In the genomic region with DNA sequence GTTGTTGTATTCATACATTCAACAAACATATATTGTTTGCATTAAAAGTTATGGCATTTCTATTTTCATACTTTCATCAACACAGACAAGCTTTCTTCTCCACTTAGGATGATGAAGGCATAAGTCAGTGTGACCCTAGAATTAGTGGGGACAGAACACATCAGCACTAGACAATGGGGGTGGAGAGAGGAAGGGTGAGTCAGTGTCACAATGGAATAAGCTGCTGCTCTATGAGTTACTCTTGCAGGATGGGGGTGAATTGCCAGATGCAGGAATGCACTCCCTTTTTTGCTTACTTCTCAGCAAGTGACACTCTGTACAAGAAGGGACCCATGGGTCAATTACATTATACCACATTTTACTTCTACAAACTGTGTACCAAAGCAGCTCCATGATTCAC, we compare ENCODE assay signal across 12 cellular contexts.
DNase-seq lines count a peak whose midpoint lies in the region; ATAC-seq and TF ChIP-seq lines count a peak whose summit lies in the region.
"Had no signal": no experiment of that assay in that cellular context is flagged by ENCODE, and none has a peak within 500 bp of the region (broad histone marks: within the 10 kb centered on the region; RNA-seq: fewer than 3 reads in every experiment).

No MANE protein-coding gene starts in this region.

- no peaks in the 10 kb centered on the region for H3K36me3 ChIP-seq in RWPE2 (ENCODE audit: low read depth)

- no peaks in the 10 kb centered on the region for H3K27me3 ChIP-seq in RWPE2 (ENCODE audit: insufficient read depth, poor library complexity, severe bottlenecking)

- ATAC-seq in RWPE2 (ENCODE audit: low read depth) (peak; percentile 66), GM18519 (IDR thresholded peaks at IDR 0.05; ENCODE audit: low FRiP score, unreplicated experiment) (no peak), GM19023 (IDR thresholded peaks at IDR 0.05; ENCODE audit: unreplicated experiment) (no peak), HG03378 (IDR thresholded peaks at IDR 0.05; ENCODE audit: unreplicated experiment) (no peak)
- ATAC-seq: HCT116 had no signal

- TF ChIP-seq CTCF in RWPE2 (IDR thresholded peaks at IDR 0.05; ENCODE audit: poor library complexity, severe bottlenecking) (no peak), fibroblast of mammary gland (conservative IDR thresholded peaks at IDR 0.05; ENCODE audit: control insufficient read depth, insufficient read depth, low read depth, low read length) (no peak), retinal pigment epithelial cell (conservative IDR thresholded peaks at IDR 0.05; ENCODE audit: low read depth, low read length) (no peak)

- H3K4me1 ChIP-seq in RWPE2 (ENCODE audit: insufficient read depth, poor library complexity, severe bottlenecking): peaks cover 4% of the 10 kb centered on the region

- no peaks in the 10 kb centered on the region for H3K9me3 ChIP-seq in RWPE2 (ENCODE audit: severe bottlenecking)

- peak overlapping the region; percentile 31 for H3K27ac ChIP-seq in RWPE2 (ENCODE audit: poor library complexity, severe bottlenecking)

- DNase-seq in GM04504 (ENCODE audit: low read depth): peak; percentile 61
- no peak for DNase-seq in RWPE2 (ENCODE audit: low spot score)
- DNase-seq in fibroblast of mammary gland (ENCODE audit: low read depth): peak; percentile 94
- DNase-seq in retinal pigment epithelial cell (ENCODE audit: low read depth): peak; percentile 78
- DNase-seq: activated gamma-delta T cell; effector CD4-positive, alpha-beta T cell; GF-D8; T-helper 2 cell had no signal

- H3K4me3 ChIP-seq in RWPE2 (ENCODE audit: severe bottlenecking) (no peak overlapping the region), fibroblast of mammary gland (ENCODE audit: control insufficient read depth, low read depth, low read length) (no peak overlapping the region), retinal pigment epithelial cell (ENCODE audit: low read length) (no peak overlapping the region)
